ENCODE assay signal across 8 cellular contexts in the genomic region with DNA sequence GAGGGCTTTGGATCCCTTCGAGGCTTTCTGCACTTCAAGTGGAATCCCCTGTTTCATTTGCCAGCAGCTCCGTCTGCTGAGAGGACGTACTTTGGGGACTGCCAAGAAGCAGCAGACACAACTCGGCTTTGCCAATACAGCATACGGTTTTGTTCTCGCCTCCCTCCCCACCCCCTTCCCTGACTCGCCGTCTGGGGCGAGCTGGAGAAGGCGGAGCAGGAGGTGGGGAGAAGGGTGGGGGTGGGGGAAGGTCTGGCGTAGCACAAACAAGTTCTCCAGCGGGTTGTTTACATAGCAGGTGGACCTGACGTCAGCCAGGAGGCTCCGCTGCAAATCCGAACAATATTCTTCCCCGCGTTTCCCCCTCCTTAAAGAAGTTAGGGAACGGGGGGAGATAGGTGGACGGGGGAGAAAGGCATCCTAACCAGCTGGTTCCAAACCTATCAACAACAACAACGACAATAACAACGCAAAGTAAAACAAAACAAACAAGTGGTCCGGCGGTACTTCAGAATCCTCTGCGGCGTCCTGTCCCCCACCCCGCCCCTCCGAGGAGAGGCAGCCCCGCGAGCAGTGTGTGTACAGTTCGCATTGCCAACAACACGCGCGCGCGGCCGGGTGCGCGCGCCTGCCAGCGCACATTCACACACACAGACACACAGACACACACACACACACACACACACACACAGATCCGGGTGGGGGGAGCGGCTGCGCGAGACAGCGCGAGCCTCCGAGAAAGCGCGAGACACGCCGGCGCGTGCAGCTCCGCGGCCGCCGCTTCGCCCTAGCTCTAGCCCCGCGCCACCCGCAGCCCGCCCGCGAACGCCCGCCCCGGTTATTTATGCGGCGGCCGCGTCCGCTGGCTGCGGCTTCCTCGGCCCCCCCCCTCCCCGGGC.
DNase-seq lines count a peak whose midpoint lies in the region; ATAC-seq and TF ChIP-seq lines count a peak whose summit lies in the region.

No MANE protein-coding gene starts in this region.

- no peaks in the 10 kb centered on the region for H3F3A ChIP-seq in smooth muscle cell (ENCODE audit: low read depth)

- H3K4me3 ChIP-seq in colonic mucosa (peak overlapping the region; percentile 56), smooth muscle cell (peak overlapping the region; percentile 58)

- ATAC-seq in GM18505 (IDR thresholded peaks at IDR 0.05; ENCODE audit: unreplicated experiment), result peak; percentile 31

- WGBS in smooth muscle cell (ENCODE audit: low lambda C conversion rate), result 1% methylated on average over 29 of the region's 75 CpGs

- H2AFZ ChIP-seq in smooth muscle cell (ENCODE audit: low read depth), result peak overlapping the region; percentile 80

- DNase-seq in AG08395 (ENCODE audit: low spot score) (peak; percentile 71), LoVo (ENCODE audit: low spot score) (peak; percentile 84), SHP77 treated with DMSO at 0.1 percent for 48 hours (lab: John Stamatoyannopoulos, UW) (peak; percentile 80), colonic mucosa (peak; percentile 95), kidney tubule cell (ENCODE audit: low spot score) (peak; percentile 87), smooth muscle cell (lab: John Stamatoyannopoulos, UW; ENCODE audit: unreplicated experiment) (no peak), kidney glomerular epithelial cell (lab: John Stamatoyannopoulos, UW) (no peak)

- no peaks in the 10 kb centered on the region for H3K9me3 ChIP-seq in colonic mucosa
- no peaks in the 10 kb centered on the region for H3K9me3 ChIP-seq in smooth muscle cell (replicated peaks; ENCODE audit: low read depth)

- H3K36me3 ChIP-seq in colonic mucosa, result no peaks in the 10 kb centered on the region
- no peaks in the 10 kb centered on the region for H3K36me3 ChIP-seq in smooth muscle cell (ENCODE audit: low read depth)

- no peaks in the 10 kb centered on the region for H3K79me2 ChIP-seq in smooth muscle cell (ENCODE audit: low read depth)

- peak overlapping the region; percentile 72 to 88 for H3K9ac ChIP-seq in colonic mucosa (ENCODE audit: low read depth in 2 of 2, low read length in 2 of 2)
- H3K9ac ChIP-seq in smooth muscle cell (ENCODE audit: low read depth), result no peak overlapping the region

- H3K27ac ChIP-seq in colonic mucosa (peak overlapping the region; percentile 91), smooth muscle cell (ENCODE audit: low read depth) (no peak overlapping the region)

- H3K4me2 ChIP-seq in smooth muscle cell, result peak overlapping the region; percentile 95

- H3K27me3 ChIP-seq in colonic mucosa, result no peaks in the 10 kb centered on the region
- peaks cover 89% of the 10 kb centered on the region for H3K27me3 ChIP-seq in smooth muscle cell (ENCODE audit: low read depth)

- no peak for TF ChIP-seq POLR2A in GM18505 (IDR thresholded peaks at IDR 0.05; ENCODE audit: borderline replicate concordance, extremely low read depth, insufficient read depth, insufficient read length)

- no peak for TF ChIP-seq CTCF in colonic mucosa (IDR thresholded peaks at IDR 0.05)
- no peak for TF ChIP-seq CTCF in smooth muscle cell (IDR thresholded peaks at IDR 0.05; ENCODE audit: borderline replicate concordance, insufficient read depth, poor library complexity, severe bottlenecking)

- H4K20me1 ChIP-seq in smooth muscle cell (ENCODE audit: low read depth), result no peaks in the 10 kb centered on the region

- intact Hi-C loops in colonic mucosa (cut with DNase I), result loop anchor here (10.0 kb wide), 1 partner anchor 449 kb away; no protein-coding TSS in a partner anchor

- H3K4me1 ChIP-seq in colonic mucosa (no peaks in the 10 kb centered on the region), smooth muscle cell (ENCODE audit: low read depth) (peaks cover 22% of the 10 kb centered on the region)

Comparison
In these comparisons a context has a peak if more than half of its experiments do, and no peak if none do; other contexts are left out.
1. DNase-seq: peak in AG08395 (single experiment), LoVo (single experiment), SHP77 treated with DMSO at 0.1 percent for 48 hours (single experiment), colonic mucosa (single experiment) and kidney tubule cell (single experiment); none in smooth muscle cell (single experiment) and kidney glomerular epithelial cell (single experiment).